In the genomic region with DNA sequence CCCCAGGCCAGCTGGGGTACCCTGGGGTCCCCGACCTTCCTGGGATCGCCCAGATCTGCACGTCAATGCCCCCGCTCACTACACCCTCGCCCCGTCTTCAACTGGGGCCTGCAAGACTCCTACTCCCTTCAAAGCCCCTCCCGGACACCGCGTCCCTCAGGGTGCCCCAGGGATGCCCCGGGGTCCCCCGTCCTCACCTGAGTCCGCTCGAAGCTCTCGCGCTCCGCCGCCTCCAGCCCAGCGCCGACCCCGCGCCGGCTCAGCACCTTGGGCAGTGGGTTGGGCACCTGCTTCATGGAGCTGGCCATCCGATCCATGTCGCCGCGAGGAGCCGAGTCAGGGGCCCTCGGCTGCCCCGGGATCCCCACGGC, we compare ENCODE assay signal across 8 cellular contexts. TPM values are rescaled to one million over a fixed set of nuclear protein-coding genes. Genes with fewer than 3 reads are reported as not detected.
DNase-seq lines count a peak whose midpoint lies in the region; ATAC-seq and TF ChIP-seq lines count a peak whose summit lies in the region.

A gene (minus strand): TSS at position 338 of the 371 bp plus-strand sequence. CDS start 21 bp downstream, at position 317.

- no peaks in the 10 kb centered on the region for H4K20me1 ChIP-seq in MM.1S (ENCODE audit: insufficient read depth, low read length)

- in situ Hi-C loops in ACHN (cut with HindIII; ENCODE audit: low pct_ligation_motif_present, low pct_unique_long_range_greater_than_20kb, low sequenced_read_pairs): no loop called here

- H3K27me3 ChIP-seq in MM.1S (replicated peaks; ENCODE audit: insufficient read depth, low read length) (no peaks in the 10 kb centered on the region; the same call in 1 of the 2 replicates), endocrine pancreas (ENCODE audit: control insufficient read depth, insufficient read depth, low read length) (no peaks in the 10 kb centered on the region)
- no peaks in the 10 kb centered on the region for H3K27me3 ChIP-seq in naive thymus-derived CD4-positive, alpha-beta T cell (ENCODE audit: control insufficient read depth in 2 of 2, insufficient read depth in 2 of 2, low read length in 2 of 2)

- peaks cover 0 to 19% (median 14%) of the 10 kb centered on the region in 7 donors for H3K4me1 Mint-ChIP-seq in naive thymus-derived CD4-positive, alpha-beta T cell

- no peaks in the 10 kb centered on the region for H3K9me3 ChIP-seq in MM.1S (replicated peaks; ENCODE audit: insufficient read depth, low read length)
- H3K9me3 ChIP-seq in endocrine pancreas (ENCODE audit: control insufficient read depth, low read length): no peaks in the 10 kb centered on the region
- no peaks in the 10 kb centered on the region for H3K9me3 ChIP-seq in naive thymus-derived CD4-positive, alpha-beta T cell (ENCODE audit: control insufficient read depth in 2 of 3, low read length in 3 of 3)

- H3K4me1 ChIP-seq in MM.1S (ENCODE audit: low read length): 0 out of 2 replicates have a peak, but pooled peaks cover 5% of the 10 kb centered on the region
- H3K4me1 ChIP-seq in endocrine pancreas (ENCODE audit: control insufficient read depth, insufficient read depth, low read length): no peaks in the 10 kb centered on the region
- peaks cover 4 to 15% of the 10 kb centered on the region in 2 donors for H3K4me1 ChIP-seq in naive thymus-derived CD4-positive, alpha-beta T cell (ENCODE audit: control insufficient read depth in 2 of 2, insufficient read depth in 2 of 2, low read length in 2 of 2)

- no peaks in the 10 kb centered on the region for H3K36me3 Mint-ChIP-seq in naive thymus-derived CD4-positive, alpha-beta T cell

- peaks cover 0 to 40% (median 5%) of the 10 kb centered on the region in 5 donors for H3K27me3 Mint-ChIP-seq in naive thymus-derived CD4-positive, alpha-beta T cell

- peak within 1 kb of the TSS; percentile 99 for H3K4me2 ChIP-seq in MM.1S (ENCODE audit: low read depth, low read length)

- peak within 1 kb of the TSS; percentile 77 to 99 (median 94) for H3K27ac Mint-ChIP-seq in naive thymus-derived CD4-positive, alpha-beta T cell

- intact Hi-C loops in naive thymus-derived CD4-positive, alpha-beta T cell (cut with micrococcal nuclease): loop anchor here (1.0 to 10.0 kb wide), 7 partner anchors 256 to 1656 kb away; a partner anchor contains a TSS

- no peak for TF ChIP-seq CTCF in MM.1S (IDR thresholded peaks at IDR 0.05; ENCODE audit: low read length)

- H3K9me3 Mint-ChIP-seq in naive thymus-derived CD4-positive, alpha-beta T cell: no peaks in the 10 kb centered on the region

- no peak for DNase-seq in MM.1S
- no peak for DNase-seq in naive thymus-derived CD4-positive, alpha-beta T cell
- no peak for DNase-seq in NCI-H1417 (lab: John Stamatoyannopoulos, UW)
- no peak for DNase-seq in NCI-H226
- DNase-seq in ACHN: no peak
- DNase-seq in HT-29 (ENCODE audit: low spot score): no peak

- CTCF ChIA-PET in naive thymus-derived CD4-positive, alpha-beta T cell (lab: Charles Lee): no interaction called here

- peak within 1 kb of the TSS; percentile 82 to 100 (median 97) for H3K4me3 Mint-ChIP-seq in naive thymus-derived CD4-positive, alpha-beta T cell

- peak; percentile 13 for ATAC-seq in GM21360 (IDR thresholded peaks at IDR 0.05; ENCODE audit: unreplicated experiment)
- ATAC-seq in naive thymus-derived CD4-positive, alpha-beta T cell: no peak

- H3K4me3 ChIP-seq in MM.1S (ENCODE audit: low read length) (peak within 1 kb of the TSS; percentile 98), endocrine pancreas (ENCODE audit: control insufficient read depth, insufficient read depth, low read length) (peak within 1 kb of the TSS; percentile 42)
- peak within 1 kb of the TSS; percentile 93 for H3K4me3 ChIP-seq in naive thymus-derived CD4-positive, alpha-beta T cell (ENCODE audit: low read length)

- H3K27ac ChIP-seq in MM.1S (ENCODE audit: low read length): peak within 1 kb of the TSS; percentile 74
- H3K27ac ChIP-seq in naive thymus-derived CD4-positive, alpha-beta T cell (ENCODE audit: low read depth, low read length): peak within 1 kb of the TSS; percentile 80

- peaks cover 9% of the 10 kb centered on the region for H3F3A ChIP-seq in MM.1S (ENCODE audit: insufficient read depth, low read length)

- no peaks in the 10 kb centered on the region for H3K9me2 ChIP-seq in MM.1S (replicated peaks; ENCODE audit: insufficient read depth, low read length)

- no peaks in the 10 kb centered on the region for H3K36me3 ChIP-seq in MM.1S (replicated peaks; ENCODE audit: insufficient read depth, low read length)
- no peaks in the 10 kb centered on the region for H3K36me3 ChIP-seq in endocrine pancreas (ENCODE audit: control insufficient read depth, insufficient read depth, low read length)
- peaks cover 0 to 4% (median 0%) of the 10 kb centered on the region in 3 experiments for H3K36me3 ChIP-seq in naive thymus-derived CD4-positive, alpha-beta T cell (ENCODE audit: control insufficient read depth in 2 of 3, insufficient read depth in 3 of 3, low read length in 3 of 3)

- H2AFZ ChIP-seq in MM.1S (ENCODE audit: low read length): peak within 1 kb of the TSS; percentile 100

- H3K79me2 ChIP-seq in MM.1S (ENCODE audit: low read length): no peaks in the 10 kb centered on the region

- POLR2A ChIA-PET in naive thymus-derived CD4-positive, alpha-beta T cell (lab: Charles Lee): interaction anchor here (0.5 to 0.6 kb wide), 2 partner anchors 13 to 1999 kb away, joined by 3 read pairs; no protein-coding TSS in a partner anchor

- H3K9ac ChIP-seq in MM.1S (ENCODE audit: low read length): peak within 1 kb of the TSS; percentile 82
- H3K9ac ChIP-seq in endocrine pancreas (ENCODE audit: control insufficient read depth, insufficient read depth, low read length): peak within 1 kb of the TSS; percentile 85

RNA-seq across cellular contexts. Expression of the gene that starts here (rescaled TPM):
- 10 to 100 TPM in 1 of 5 experiments, 1 to 10 TPM in 3, under 1 TPM in 1; 0.95 to 14.6 (median 2.1) TPM for total RNA-seq in naive thymus-derived CD4-positive, alpha-beta T cell
- under 1 TPM in 1 of 2 donors, not detected in 1; 0.78 TPM for polyA plus RNA-seq in naive thymus-derived CD4-positive, alpha-beta T cell
- total RNA-seq in HT-29 (2014; rRNA removed; shearing (Covaris generic)): 2.2 and 2.4 TPM in 2 replicates

Comparison
In these comparisons a context has a peak if more than half of its experiments do, and no peak if none do; other contexts are left out.
1. H3K4me3 ChIP-seq: peak in every context shown above with its lines; median percentile 98 in MM.1S; 93 in naive thymus-derived CD4-positive, alpha-beta T cell; 42 in endocrine pancreas.